ENCODE assay signal across 10 cellular contexts in the genomic region with DNA sequence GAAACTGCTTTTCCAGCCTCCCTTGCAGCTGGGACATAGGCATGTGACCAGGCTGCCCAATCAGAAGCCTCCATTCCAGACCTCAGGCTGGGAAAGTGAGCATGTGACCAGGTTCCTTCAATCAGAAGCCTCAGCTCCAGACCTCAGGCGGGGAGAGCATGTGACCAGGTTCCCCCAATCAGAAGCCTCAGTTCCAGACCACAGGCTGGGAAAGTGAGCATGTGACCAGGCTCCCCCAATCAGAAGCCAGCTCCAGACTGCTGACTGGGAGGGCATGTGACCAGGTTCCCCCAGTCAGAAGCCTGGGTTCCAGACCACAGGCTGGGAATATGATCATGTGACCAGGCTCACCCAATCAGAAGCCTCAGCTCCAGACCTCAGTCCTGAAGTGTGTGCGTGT. TPM values are rescaled to one million over a fixed set of nuclear protein-coding genes. Genes with fewer than 3 reads are reported as not detected.
DNase-seq lines count a peak whose midpoint lies in the region; ATAC-seq lines count a peak whose summit lies in the region.
"Had no signal": no experiment of that assay in that cellular context is flagged by ENCODE, and none has a peak within 500 bp of the region (broad histone marks: within the 10 kb centered on the region; RNA-seq: fewer than 3 reads in every experiment).

No MANE protein-coding gene starts in this region.

- DNase-seq in activated CD4-positive, alpha-beta T cell treated with anti-CD3 and anti-CD28 coated beads, Interleukin-2, amount 10 ng/mL, durations not matched to agents 24 days and 14 days, result peak; percentile 76
- DNase-seq in activated CD4-positive, alpha-beta T cell treated with anti-CD3 and anti-CD28 coated beads, Interleukin-2, amount 50 U/mL, for 4 hours, result no peak
- DNase-seq in SW480 (ENCODE audit: low spot score), result peak; percentile 26
- DNase-seq in naive thymus-derived CD8-positive, alpha-beta T cell, result no peak
- DNase-seq: gastrocnemius medialis; NCI-H510A treated with DMSO at 0.1 percent for 48 hours; stimulated activated CD4-positive, alpha-beta T cell treated with anti-CD3 and anti-CD28 coated beads, Interleukin-2, amount 100 ng/mL, for 24 hours; T1000 had no signal

- peak overlapping the region; percentile 70 for H3K4me3 Mint-ChIP-seq in activated CD4-positive, alpha-beta T cell treated with anti-CD3 and anti-CD28 coated beads, Interleukin-2, amount 10 ng/mL, durations not matched to agents 24 days and 14 days
- no peak overlapping the region for H3K4me3 Mint-ChIP-seq in naive thymus-derived CD8-positive, alpha-beta T cell

- no peaks in the 10 kb centered on the region for H3K27me3 Mint-ChIP-seq in activated CD4-positive, alpha-beta T cell treated with anti-CD3 and anti-CD28 coated beads, Interleukin-2, amount 10 ng/mL, durations not matched to agents 24 days and 14 days
- H3K27me3 Mint-ChIP-seq in naive thymus-derived CD8-positive, alpha-beta T cell, result no peaks in the 10 kb centered on the region

- ATAC-seq in naive thymus-derived CD8-positive, alpha-beta T cell, result no peak
- ATAC-seq in HG03457 (IDR thresholded peaks at IDR 0.05; ENCODE audit: unreplicated experiment), result no peak
- no peak for ATAC-seq in HG02885 (IDR thresholded peaks at IDR 0.05; ENCODE audit: poor library complexity, unreplicated experiment)
- ATAC-seq: gastrocnemius medialis had no signal

- intact Hi-C loops in activated CD4-positive, alpha-beta T cell treated with anti-CD3 and anti-CD28 coated beads, Interleukin-2, amount 10 ng/mL, durations not matched to agents 24 days and 14 days (cut with micrococcal nuclease), result no loop called here

- H3K36me3 Mint-ChIP-seq in activated CD4-positive, alpha-beta T cell treated with anti-CD3 and anti-CD28 coated beads, Interleukin-2, amount 10 ng/mL, durations not matched to agents 24 days and 14 days (ENCODE audit: low read depth), result no peaks in the 10 kb centered on the region
- no peaks in the 10 kb centered on the region for H3K36me3 Mint-ChIP-seq in naive thymus-derived CD8-positive, alpha-beta T cell

- H3K9me3 Mint-ChIP-seq in activated CD4-positive, alpha-beta T cell treated with anti-CD3 and anti-CD28 coated beads, Interleukin-2, amount 10 ng/mL, durations not matched to agents 24 days and 14 days, result no peaks in the 10 kb centered on the region
- no peaks in the 10 kb centered on the region for H3K9me3 Mint-ChIP-seq in naive thymus-derived CD8-positive, alpha-beta T cell

- POLR2A ChIA-PET in naive thymus-derived CD8-positive, alpha-beta T cell (lab: Charles Lee), result interaction anchor here (0.5 to 5.0 kb wide), 8 partner anchors 9 to 93 kb away, joined by 3 to 42 read pairs (median 4); a partner anchor contains a TSS

- peak overlapping the region; percentile 94 for H3K27ac Mint-ChIP-seq in activated CD4-positive, alpha-beta T cell treated with anti-CD3 and anti-CD28 coated beads, Interleukin-2, amount 10 ng/mL, durations not matched to agents 24 days and 14 days
- peak overlapping the region; percentile 37 to 97 (median 70) for H3K27ac Mint-ChIP-seq in naive thymus-derived CD8-positive, alpha-beta T cell

- peaks cover 73% of the 10 kb centered on the region for H3K4me1 Mint-ChIP-seq in activated CD4-positive, alpha-beta T cell treated with anti-CD3 and anti-CD28 coated beads, Interleukin-2, amount 10 ng/mL, durations not matched to agents 24 days and 14 days
- peaks cover 17 to 85% (median 56%) of the 10 kb centered on the region in 4 donors for H3K4me1 Mint-ChIP-seq in naive thymus-derived CD8-positive, alpha-beta T cell

RNA-seq across cellular contexts. Expression of a gene that starts 11.7 kb away (rescaled TPM):
- total RNA-seq in activated CD4-positive, alpha-beta T cell treated with anti-CD3 and anti-CD28 coated beads, Interleukin-2, amount 10 ng/mL, durations not matched to agents 24 days and 14 days, result 288 and 296 TPM in 2 replicates
- 10 to 100 TPM; 31.1 to 34.2 TPM for total RNA-seq in naive thymus-derived CD8-positive, alpha-beta T cell
- 100 to 1,000 TPM in 1 of 3 donors, 10 to 100 TPM in 2; 74.9 to 113 (median 81.1) TPM for polyA plus RNA-seq in naive thymus-derived CD8-positive, alpha-beta T cell

RNA-seq across cellular contexts. Expression of a gene that starts 26.6 kb away (rescaled TPM):
- 6.0 and 6.9 TPM in 2 replicates for total RNA-seq in activated CD4-positive, alpha-beta T cell treated with anti-CD3 and anti-CD28 coated beads, Interleukin-2, amount 10 ng/mL, durations not matched to agents 24 days and 14 days
- 10 to 100 TPM; 24.6 to 25.7 TPM for total RNA-seq in naive thymus-derived CD8-positive, alpha-beta T cell
- 1 to 10 TPM in 2 of 3 donors, under 1 TPM in 1; 0.68 to 4.0 (median 1.7) TPM for polyA plus RNA-seq in naive thymus-derived CD8-positive, alpha-beta T cell

RNA-seq across cellular contexts. Expression of a gene that starts 50.8 kb away (rescaled TPM):
- 3.5 and 4.0 TPM in 2 replicates for total RNA-seq in activated CD4-positive, alpha-beta T cell treated with anti-CD3 and anti-CD28 coated beads, Interleukin-2, amount 10 ng/mL, durations not matched to agents 24 days and 14 days
- total RNA-seq in naive thymus-derived CD8-positive, alpha-beta T cell, result 10 to 100 TPM; 13.5 to 13.7 TPM
- 1 to 10 TPM; 2.9 to 7.3 (median 4.2) TPM for polyA plus RNA-seq in naive thymus-derived CD8-positive, alpha-beta T cell
- total RNA-seq: gastrocnemius medialis had no signal

RNA-seq across cellular contexts. Expression of a gene that starts 51.9 kb away (rescaled TPM):
- 6.8 and 7.1 TPM in 2 replicates for total RNA-seq in activated CD4-positive, alpha-beta T cell treated with anti-CD3 and anti-CD28 coated beads, Interleukin-2, amount 10 ng/mL, durations not matched to agents 24 days and 14 days
- total RNA-seq in naive thymus-derived CD8-positive, alpha-beta T cell, result under 1 TPM; 0.27 to 0.36 TPM
- under 1 TPM; 0.05 to 0.09 (median 0.06) TPM for polyA plus RNA-seq in naive thymus-derived CD8-positive, alpha-beta T cell

Comparison
In these comparisons a context has a peak if more than half of its experiments do, and no peak if none do; other contexts are left out.
1. DNase-seq: peak in activated CD4-positive, alpha-beta T cell treated with anti-CD3 and anti-CD28 coated beads, Interleukin-2, amount 10 ng/mL, durations not matched to agents 24 days and 14 days (single experiment) and SW480 (single experiment); none in activated CD4-positive, alpha-beta T cell treated with anti-CD3 and anti-CD28 coated beads, Interleukin-2, amount 50 U/mL, for 4 hours (0 of 2) and naive thymus-derived CD8-positive, alpha-beta T cell (0 of 10).